11 cellular contexts compared by ENCODE assay signal in the genomic region with DNA sequence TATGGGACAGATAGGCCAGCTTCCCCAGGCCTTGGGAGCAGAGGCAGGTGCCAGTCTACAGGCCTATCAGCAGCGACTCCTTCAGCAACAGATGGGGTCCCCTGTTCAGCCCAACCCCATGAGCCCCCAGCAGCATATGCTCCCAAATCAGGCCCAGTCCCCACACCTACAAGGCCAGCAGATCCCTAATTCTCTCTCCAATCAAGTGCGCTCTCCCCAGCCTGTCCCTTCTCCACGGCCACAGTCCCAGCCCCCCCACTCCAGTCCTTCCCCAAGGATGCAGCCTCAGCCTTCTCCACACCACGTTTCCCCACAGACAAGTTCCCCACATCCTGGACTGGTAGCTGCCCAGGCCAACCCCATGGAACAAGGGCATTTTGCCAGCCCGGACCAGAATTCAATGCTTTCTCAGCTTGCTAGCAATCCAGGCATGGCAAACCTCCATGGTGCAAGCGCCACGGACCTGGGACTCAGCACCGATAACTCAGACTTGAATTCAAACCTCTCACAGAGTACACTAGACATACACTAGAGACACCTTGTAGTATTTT. TPM values are rescaled to one million over a fixed set of nuclear protein-coding genes. Genes with fewer than 3 reads are reported as not detected.
DNase-seq lines count a peak whose midpoint lies in the region; ATAC-seq and TF ChIP-seq lines count a peak whose summit lies in the region.
"Had no signal": no experiment of that assay in that cellular context is flagged by ENCODE, and none has a peak within 500 bp of the region (broad histone marks: within the 10 kb centered on the region; RNA-seq: fewer than 3 reads in every experiment).

No MANE protein-coding gene starts in this region.

- H3K9me3 Mint-ChIP-seq in stimulated activated naive CD8-positive, alpha-beta T cell treated with anti-CD3 and anti-CD28 coated beads, Interleukin-15, Interleukin-2, amounts not matched to agents 100 ng/mL and 50 ng/mL, for 24 hours: no peaks in the 10 kb centered on the region
- H3K9me3 Mint-ChIP-seq in naive B cell: no peaks in the 10 kb centered on the region
- H3K9me3 Mint-ChIP-seq: neural crest cell had no signal

- DNase-seq in stimulated activated naive CD8-positive, alpha-beta T cell treated with anti-CD3 and anti-CD28 coated beads, Interleukin-15, Interleukin-2, amounts not matched to agents 100 U/mL and 50 U/mL, for 24 hours: no peak
- DNase-seq in dorsolateral prefrontal cortex (peak; percentile 53 to 83 (median 68)), naive B cell (no peak), omental fat pad (ENCODE audit: low spot score) (no peak), NCI-H2081 (lab: John Stamatoyannopoulos, UW) (no peak), NCI-H524 treated with DMSO at 0.1 percent for 48 hours (lab: John Stamatoyannopoulos, UW) (no peak)
- DNase-seq: dermis blood vessel endothelial cell, NCI-H2171 had no signal

- H3K27ac ChIP-seq in dorsolateral prefrontal cortex: peak overlapping the region in 38 of 59 donors; percentile 0 to 64 (median 36)

- H3K27me3 Mint-ChIP-seq in stimulated activated naive CD8-positive, alpha-beta T cell treated with anti-CD3 and anti-CD28 coated beads, Interleukin-15, Interleukin-2, amounts not matched to agents 100 ng/mL and 50 ng/mL, for 24 hours: no peaks in the 10 kb centered on the region
- H3K27me3 Mint-ChIP-seq in naive B cell: no peaks in the 10 kb centered on the region

- H3K4me3 Mint-ChIP-seq in stimulated activated naive CD8-positive, alpha-beta T cell treated with anti-CD3 and anti-CD28 coated beads, Interleukin-15, Interleukin-2, amounts not matched to agents 100 ng/mL and 50 ng/mL, for 24 hours: no peak overlapping the region
- no peak overlapping the region for H3K4me3 Mint-ChIP-seq in naive B cell
- H3K4me3 Mint-ChIP-seq: neural crest cell had no signal

- H3K4me1 Mint-ChIP-seq in stimulated activated naive CD8-positive, alpha-beta T cell treated with anti-CD3 and anti-CD28 coated beads, Interleukin-15, Interleukin-2, amounts not matched to agents 100 ng/mL and 50 ng/mL, for 24 hours (ENCODE audit: low read depth): peaks cover 5% of the 10 kb centered on the region
- peaks cover 5 to 32% (median 11%) of the 10 kb centered on the region in 3 donors for H3K4me1 Mint-ChIP-seq in naive B cell
- H3K4me1 Mint-ChIP-seq: neural crest cell had no signal

- H3K27me3 ChIP-seq in dorsolateral prefrontal cortex: no peaks in the 10 kb centered on the region

- no peak overlapping the region for H3K4me3 ChIP-seq in dorsolateral prefrontal cortex

- ATAC-seq in stimulated activated naive CD8-positive, alpha-beta T cell treated with anti-CD3 and anti-CD28 coated beads, Interleukin-15, Interleukin-2, amounts not matched to agents 100 U/mL and 50 U/mL, for 24 hours: no peak
- ATAC-seq in naive B cell (ENCODE audit: low read depth in 2 of 2) (no peak), omental fat pad (ENCODE audit: low FRiP score) (no peak), HG02884 (IDR thresholded peaks at IDR 0.05; ENCODE audit: unreplicated experiment) (no peak)

- intact Hi-C loops in dorsolateral prefrontal cortex (cut with DNase I): no loop called here

- TF ChIP-seq CTCF in dorsolateral prefrontal cortex (IDR thresholded peaks at IDR 0.05 in 54 of 56, conservative IDR thresholded peaks at IDR 0.05 in 2 of 56; ENCODE audit: low read depth in 1 of 56, partially characterized antibody in 56 of 56) (no peak), omental fat pad (IDR thresholded peaks at IDR 0.05) (no peak)

- peaks cover 45% of the 10 kb centered on the region for H3K36me3 Mint-ChIP-seq in stimulated activated naive CD8-positive, alpha-beta T cell treated with anti-CD3 and anti-CD28 coated beads, Interleukin-15, Interleukin-2, amounts not matched to agents 100 ng/mL and 50 ng/mL, for 24 hours (ENCODE audit: low read depth)
- peaks cover 6 to 20% of the 10 kb centered on the region in 2 donors for H3K36me3 Mint-ChIP-seq in naive B cell

- peak overlapping the region; percentile 23 for H3K27ac Mint-ChIP-seq in stimulated activated naive CD8-positive, alpha-beta T cell treated with anti-CD3 and anti-CD28 coated beads, Interleukin-15, Interleukin-2, amounts not matched to agents 100 ng/mL and 50 ng/mL, for 24 hours
- peak overlapping the region; percentile 29 to 87 (median 52) for H3K27ac Mint-ChIP-seq in naive B cell

RNA-seq across cellular contexts. Expression of a gene that starts 26.6 kb away (rescaled TPM):
- total RNA-seq in dorsolateral prefrontal cortex (10 to 100 TPM; 24.3 to 54.4 (median 39.0) TPM), omental fat pad (10 to 100 TPM in 3 of 4 donors, 1 to 10 TPM in 1; 8.9 to 19.1 (median 16.0) TPM)
- polyA plus RNA-seq in naive B cell (ENCODE audit: low read depth in 6 of 6): 10 to 100 TPM; 21.2 to 29.8 (median 22.4) TPM

Comparison
In these comparisons a context has a peak if more than half of its experiments do, and no peak if none do; other contexts are left out.
1. DNase-seq: peak in dorsolateral prefrontal cortex (10 of 10); none in stimulated activated naive CD8-positive, alpha-beta T cell treated with anti-CD3 and anti-CD28 coated beads, Interleukin-15, Interleukin-2, amounts not matched to agents 100 U/mL and 50 U/mL, for 24 hours (single experiment), naive B cell (single experiment), omental fat pad (single experiment), NCI-H2081 (0 of 2) and NCI-H524 treated with DMSO at 0.1 percent for 48 hours (single experiment).